8 cellular contexts compared by ENCODE assay signal in genomic region chr17:82752371-82753200, GRCh38. TPM values are rescaled to one million over a fixed set of nuclear protein-coding genes. Genes with fewer than 3 reads are reported as not detected.
DNase-seq lines count a peak whose midpoint lies in the region; ATAC-seq and TF ChIP-seq lines count a peak whose summit lies in the region.

No MANE protein-coding gene starts in this region.

- peak overlapping the region; percentile 89 for H3K4me2 ChIP-seq in parathyroid adenoma (ENCODE audit: low read length)

- no peak overlapping the region for H3K9ac ChIP-seq in parathyroid adenoma

- no peak for TF ChIP-seq CTCF in CD14-positive monocyte (IDR thresholded peaks at IDR 0.05)
- no peak for TF ChIP-seq CTCF in activated B cell treated with CpG ODN at 0.5 μM for 24 hours (IDR thresholded peaks at IDR 0.05)
- peak in 1 of 4 experiments; percentile 4 for TF ChIP-seq CTCF in gastroesophageal sphincter (IDR thresholded peaks at IDR 0.05)
- TF ChIP-seq CTCF in parathyroid adenoma (IDR thresholded peaks at IDR 0.05): no peak

- peaks cover 0 to 21% (median 4%) of the 10 kb centered on the region in 7 donors for H3K9me3 Mint-ChIP-seq in CD14-positive monocyte
- H3K9me3 Mint-ChIP-seq in activated B cell treated with CpG ODN at 0.5 μM for 24 hours: no peaks in the 10 kb centered on the region

- no peak for TF ChIP-seq EP300 in gastroesophageal sphincter (IDR thresholded peaks at IDR 0.05)

- H3K27me3 Mint-ChIP-seq in CD14-positive monocyte (ENCODE audit: low read depth in 3 of 3) (peaks cover 1 to 27% (median 6%) of the 10 kb centered on the region in 3 donors), activated B cell treated with CpG ODN at 0.5 μM for 24 hours (no peaks in the 10 kb centered on the region)

- CTCF ChIA-PET in activated B cell treated with CpG ODN at 0.5 μM for 24 hours (lab: Charles Lee): no interaction called here

- H3K27ac Mint-ChIP-seq in CD14-positive monocyte (peak overlapping the region in 3 of 7 donors; percentile 26 to 81 (median 63)), activated B cell treated with CpG ODN at 0.5 μM for 24 hours (no peak overlapping the region)

- H3K36me3 ChIP-seq in gastroesophageal sphincter (peaks cover 0 to 13% of the 10 kb centered on the region in 2 donors), parathyroid adenoma (ENCODE audit: control insufficient read depth, insufficient read depth, low read length) (no peaks in the 10 kb centered on the region)

- peaks cover 7% of the 10 kb centered on the region for H3K79me2 ChIP-seq in parathyroid adenoma

- H3K4me3 ChIP-seq in gastroesophageal sphincter: peak overlapping the region; percentile 57 to 95
- peak overlapping the region; percentile 84 for H3K4me3 ChIP-seq in parathyroid adenoma (ENCODE audit: low read depth, low read length)

- H3K27ac ChIP-seq in gastroesophageal sphincter (peak overlapping the region in 3 of 4 donors; percentile 88 to 93 (median 90)), parathyroid adenoma (no peak overlapping the region)

- ATAC-seq in HG03432 (IDR thresholded peaks at IDR 0.05; ENCODE audit: unreplicated experiment): peak; percentile 34
- ATAC-seq in activated B cell treated with CpG ODN at 0.5 μM for 24 hours (ENCODE audit: low read depth): peak; percentile 1
- ATAC-seq in gastroesophageal sphincter: peak; percentile 35

- no peak for TF ChIP-seq POLR2A in gastroesophageal sphincter (IDR thresholded peaks at IDR 0.05)

- H3K4me1 ChIP-seq in gastroesophageal sphincter: peaks cover 0 to 32% (median 13%) of the 10 kb centered on the region in 3 donors
- H3K4me1 ChIP-seq in parathyroid adenoma: peaks cover 2% of the 10 kb centered on the region

- no peaks in the 10 kb centered on the region for H3K27me3 ChIP-seq in gastroesophageal sphincter
- H3K27me3 ChIP-seq in parathyroid adenoma (ENCODE audit: control insufficient read depth, insufficient read depth, low read length): no peaks in the 10 kb centered on the region

- DNase-seq in CD14-positive monocyte (ENCODE audit: low spot score) (no peak), GM19238 (ENCODE audit: insufficient read length, low spot score) (peak; percentile 55), activated B cell treated with CpG ODN at 0.5 μM for 24 hours (no peak), COR-L47 (lab: John Stamatoyannopoulos, UW) (no peak), NCI-H2196 (lab: John Stamatoyannopoulos, UW; ENCODE audit: unreplicated experiment) (no peak)

- H3K4me3 Mint-ChIP-seq in CD14-positive monocyte (peak overlapping the region; percentile 80 to 87), activated B cell treated with CpG ODN at 0.5 μM for 24 hours (peak overlapping the region; percentile 80)

- no peaks in the 10 kb centered on the region for H3K9me3 ChIP-seq in gastroesophageal sphincter
- no peaks in the 10 kb centered on the region for H3K9me3 ChIP-seq in parathyroid adenoma (ENCODE audit: control insufficient read depth, low read length)

- H3K4me1 Mint-ChIP-seq in CD14-positive monocyte: peaks cover 25% of the 10 kb centered on the region
- peaks cover 22% of the 10 kb centered on the region for H3K4me1 Mint-ChIP-seq in activated B cell treated with CpG ODN at 0.5 μM for 24 hours

- intact Hi-C loops in CD14-positive monocyte (cut with micrococcal nuclease) (loop anchor here (5.0 kb wide), 3 partner anchors 35 to 105 kb away; partner anchors contain the start of genes FN3KRP (in 1 of the 2), RAB40B (in 1 of the 2) and WDR45B (in 1 of the 2)), activated B cell treated with CpG ODN at 0.5 μM for 24 hours (cut with micrococcal nuclease) (loop anchor here (1.0 to 5.0 kb wide), 3 partner anchors 36 to 655 kb away; partner anchors contain the start of genes FASN and FN3KRP)

- H3K36me3 Mint-ChIP-seq in CD14-positive monocyte (peaks cover 13 to 19% of the 10 kb centered on the region in 2 donors), activated B cell treated with CpG ODN at 0.5 μM for 24 hours (ENCODE audit: low read depth) (peaks cover 5% of the 10 kb centered on the region)

- POLR2A ChIA-PET in activated B cell treated with CpG ODN at 0.5 μM for 24 hours (lab: Charles Lee): no interaction called here

- WGBS in gastroesophageal sphincter (ENCODE audit: low coverage in 1 of 2), 2 donors: 0 to 8% methylated on average over 7 to 10 of the region's 72 CpGs

- H2AFZ ChIP-seq in parathyroid adenoma: peak overlapping the region; percentile 72

RNA-seq across cellular contexts. Expression of gene TBCD, which starts 0.7 kb away (rescaled TPM):
- 10 to 100 TPM; 54.7 to 74.0 TPM for polyA plus RNA-seq in CD14-positive monocyte
- total RNA-seq in activated B cell treated with CpG ODN at 0.5 μM for 24 hours: 49.9 and 50.9 TPM in 2 replicates
- total RNA-seq in gastroesophageal sphincter: 10 to 100 TPM; 32.0 to 57.8 (median 47.0) TPM

RNA-seq across cellular contexts. Expression of gene FN3K, which starts 17.2 kb away (rescaled TPM):
- polyA plus RNA-seq in CD14-positive monocyte: not detected
- 0.44 and 0.98 TPM in 2 replicates for total RNA-seq in activated B cell treated with CpG ODN at 0.5 μM for 24 hours
- total RNA-seq in gastroesophageal sphincter: 10 to 100 TPM in 1 of 4 donors, 1 to 10 TPM in 3; 6.9 to 22.0 (median 8.6) TPM

RNA-seq across cellular contexts. Expression of gene FN3KRP, which starts 36.1 kb away (rescaled TPM):
- polyA plus RNA-seq in CD14-positive monocyte: 10 to 100 TPM; 16.5 to 23.2 TPM
- total RNA-seq in activated B cell treated with CpG ODN at 0.5 μM for 24 hours: 26.7 and 28.5 TPM in 2 replicates
- 10 to 100 TPM; 12.8 to 22.9 (median 18.2) TPM for total RNA-seq in gastroesophageal sphincter

RNA-seq across cellular contexts. Expression of gene RAB40B, which starts 54.1 kb away (rescaled TPM):
- polyA plus RNA-seq in CD14-positive monocyte: under 1 TPM; 0.75 to 0.95 TPM
- total RNA-seq in activated B cell treated with CpG ODN at 0.5 μM for 24 hours (2.0 and 2.6 TPM in 2 replicates), gastroesophageal sphincter (10 to 100 TPM; 10.4 to 25.5 (median 19.2) TPM)
